ENCODE assay signal across 37 cellular contexts in the genomic region with DNA sequence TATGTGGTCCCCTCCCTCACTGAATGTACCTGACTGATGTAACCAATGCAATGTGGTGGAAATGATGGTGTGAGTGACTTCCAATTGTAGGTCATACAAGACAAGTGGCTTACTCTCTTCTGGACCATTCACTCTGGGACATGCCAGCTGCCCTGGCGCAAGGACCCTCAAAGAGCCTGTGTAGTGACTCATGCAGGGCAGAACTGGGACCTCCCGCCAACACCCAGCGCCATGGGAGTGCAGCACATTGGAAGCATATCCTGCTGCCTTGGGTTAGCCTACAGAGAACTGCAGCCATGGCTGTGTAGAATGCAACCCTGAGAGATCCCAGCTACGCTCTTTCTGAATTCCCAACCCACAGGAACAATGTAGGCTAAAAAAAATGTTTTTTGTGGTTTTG.
A peak's percentile ranks its signal among the peaks of the same experiment; 100 is the strongest.
DNase-seq lines count a peak whose midpoint lies in the region; FAIRE-seq and TF ChIP-seq lines count a peak whose summit lies in the region.
"Had no signal": no experiment of that assay in that cellular context is flagged by ENCODE, and none has a peak within 500 bp of the region (broad histone marks: within the 10 kb centered on the region; RNA-seq: fewer than 3 reads in every experiment).

No MANE protein-coding gene starts in this region.

- H3K27me3 Mint-ChIP-seq in chondrocyte (ENCODE audit: low read depth), result no peaks in the 10 kb centered on the region
- H3K27me3 Mint-ChIP-seq in activated CD4-positive, alpha-beta T cell treated with anti-CD3 and anti-CD28 coated beads, Interleukin-2, amount 10 ng/mL, durations not matched to agents 24 days and 14 days, result no peaks in the 10 kb centered on the region
- H3K27me3 Mint-ChIP-seq: CD4-positive, alpha-beta T cell; CD4-positive, CD25-positive, alpha-beta regulatory T cell had no signal

- no peak overlapping the region for H3K4me3 Mint-ChIP-seq in chondrocyte (ENCODE audit: unreplicated experiment)
- H3K4me3 Mint-ChIP-seq in activated CD4-positive, alpha-beta T cell treated with anti-CD3 and anti-CD28 coated beads, Interleukin-2, amount 10 ng/mL, durations not matched to agents 24 days and 14 days, result no peak overlapping the region
- H3K4me3 Mint-ChIP-seq: B cell; CD14-positive monocyte; CD4-positive, alpha-beta memory T cell; CD4-positive, alpha-beta T cell; CD4-positive, CD25-positive, alpha-beta regulatory T cell; CD8-positive, alpha-beta memory T cell; CD8-positive, alpha-beta T cell had no signal

- H3K9me3 ChIP-seq in spleen, result no peaks in the 10 kb centered on the region
- H3K9me3 ChIP-seq: A549; BE2C; BLaER1; BLaER1 treated with 17β-estradiol and CSF1 and Interleukin-3, amounts not matched to agents 10 nM and 100 nM; Caco-2 had no signal

- H3K27me3 ChIP-seq in spleen (replicated peaks in 1 of 7), result no peaks in the 10 kb centered on the region
- H3K27me3 ChIP-seq: BE2C; BLaER1; BLaER1 treated with 17β-estradiol and CSF1 and Interleukin-3, amounts not matched to agents 10 nM and 100 nM had no signal

- H3K4me1 Mint-ChIP-seq in chondrocyte (ENCODE audit: low read depth), result no peaks in the 10 kb centered on the region
- H3K4me1 Mint-ChIP-seq in activated CD4-positive, alpha-beta T cell treated with anti-CD3 and anti-CD28 coated beads, Interleukin-2, amount 10 ng/mL, durations not matched to agents 24 days and 14 days, result no peaks in the 10 kb centered on the region
- H3K4me1 Mint-ChIP-seq: B cell; CD14-positive monocyte; CD4-positive, alpha-beta memory T cell; CD4-positive, CD25-positive, alpha-beta regulatory T cell; CD8-positive, alpha-beta memory T cell had no signal

- intact Hi-C loops in spleen (cut with DNase I; ENCODE audit: low total_unique reads), result no loop called here
- intact Hi-C loops in activated CD4-positive, alpha-beta T cell treated with anti-CD3 and anti-CD28 coated beads, Interleukin-2, amount 10 ng/mL, durations not matched to agents 24 days and 14 days (cut with micrococcal nuclease), result no loop called here

- no peak overlapping the region for H3K4me3 ChIP-seq in spleen
- H3K4me3 ChIP-seq: A549; BLaER1; BLaER1 treated with 17β-estradiol and CSF1 and Interleukin-3, amounts not matched to agents 10 nM and 100 nM had no signal

- H3K27ac Mint-ChIP-seq in chondrocyte (ENCODE audit: unreplicated experiment), result peak overlapping the region; percentile 41
- no peak overlapping the region for H3K27ac Mint-ChIP-seq in activated CD4-positive, alpha-beta T cell treated with anti-CD3 and anti-CD28 coated beads, Interleukin-2, amount 10 ng/mL, durations not matched to agents 24 days and 14 days
- H3K27ac Mint-ChIP-seq: B cell; CD14-positive monocyte; CD4-positive, alpha-beta memory T cell; CD4-positive, alpha-beta T cell; CD4-positive, CD25-positive, alpha-beta regulatory T cell; CD8-positive, alpha-beta memory T cell; CD8-positive, alpha-beta T cell had no signal

- FAIRE-seq in urothelium cell line (lab: Jason Lieb, UNC), result peak; percentile 44
- FAIRE-seq in GM12891 (lab: Jason Lieb, UNC), result no peak
- FAIRE-seq: A204.1, A549, D721Med had no signal

- no peaks in the 10 kb centered on the region for H3K4me1 ChIP-seq in spleen
- H3K4me1 ChIP-seq: A549; BE2C; BLaER1; BLaER1 treated with 17β-estradiol and CSF1 and Interleukin-3, amounts not matched to agents 10 nM and 100 nM had no signal

- peaks cover 20% of the 10 kb centered on the region for H3K36me3 Mint-ChIP-seq in chondrocyte (ENCODE audit: low read depth)
- no peaks in the 10 kb centered on the region for H3K36me3 Mint-ChIP-seq in activated CD4-positive, alpha-beta T cell treated with anti-CD3 and anti-CD28 coated beads, Interleukin-2, amount 10 ng/mL, durations not matched to agents 24 days and 14 days (ENCODE audit: low read depth)
- H3K36me3 Mint-ChIP-seq: CD14-positive monocyte; CD4-positive, alpha-beta memory T cell; CD4-positive, CD25-positive, alpha-beta regulatory T cell; CD8-positive, alpha-beta memory T cell; CD8-positive, alpha-beta T cell had no signal

- TF ChIP-seq POLR2A in spleen (IDR thresholded peaks at IDR 0.05) (no peak), GM12891 (IDR thresholded peaks at IDR 0.05; ENCODE audit: low read depth, low read length) (no peak)

- no peaks in the 10 kb centered on the region for H3K9me3 Mint-ChIP-seq in chondrocyte (ENCODE audit: low read depth)
- no peaks in the 10 kb centered on the region for H3K9me3 Mint-ChIP-seq in activated CD4-positive, alpha-beta T cell treated with anti-CD3 and anti-CD28 coated beads, Interleukin-2, amount 10 ng/mL, durations not matched to agents 24 days and 14 days
- H3K9me3 Mint-ChIP-seq: CD14-positive monocyte; CD4-positive, alpha-beta memory T cell; CD4-positive, alpha-beta T cell; CD4-positive, CD25-positive, alpha-beta regulatory T cell; CD8-positive, alpha-beta memory T cell; CD8-positive, alpha-beta T cell had no signal

- 83 to 100% (median 93%) methylated on average over 3 to 4 of the region's 4 CpGs for WGBS in spleen, 5 donors

- DNase-seq in activated effector memory CD4-positive, alpha-beta T cell treated with anti-CD3 and anti-CD28 coated beads, Interleukin-2, amount 50 U/mL, for 16 hours, result peak; percentile 59
- no peak for DNase-seq in activated effector memory CD4-positive, alpha-beta T cell treated with Interleukin-2 at 50 U/mL for 16 hours
- DNase-seq in chondrocyte (ENCODE audit: low spot score) (peak; percentile 54), spleen (peak; percentile 58), urothelium cell line (ENCODE audit: low spot score) (no peak), GM12891 (ENCODE audit: insufficient read length, low spot score) (no peak)
- DNase-seq in stimulated activated naive CD4-positive, alpha-beta T cell treated with Interleukin-2 at 50 U/mL for 16 hours (lab: John Stamatoyannopoulos, UW), result no peak
- no peak for DNase-seq in activated CD4-positive, alpha-beta T cell treated with anti-CD3 and anti-CD28 coated beads, Interleukin-2, amount 10 ng/mL, durations not matched to agents 24 days and 14 days
- DNase-seq: 8988T; ACHN; AML-193; BE2C; C1 segment of cervical spinal cord; Caco-2; Calu3; CD4-positive, alpha-beta memory T cell; CD4-positive, alpha-beta T cell; CD4-positive, CD25-positive, alpha-beta regulatory T cell; CD8-positive, alpha-beta memory T cell; CD8-positive, alpha-beta T cell; COR-L47; DMS 273 treated with DMSO at 0.1 percent for 48 hours; DMS153; DMS53; DMS79; DMS79 treated with DMSO at 0.1 percent for 48 hours; DND-41; EL had no signal

- TF ChIP-seq CTCF in chondrocyte (IDR thresholded peaks at IDR 0.05) (no peak), spleen (IDR thresholded peaks at IDR 0.05 in 8 of 11, conservative IDR thresholded peaks at IDR 0.05 in 3 of 11) (no peak)

- no peak overlapping the region for H3K27ac ChIP-seq in spleen
- H3K27ac ChIP-seq: 22Rv1; A549; BLaER1; BLaER1 treated with 17β-estradiol and CSF1 and Interleukin-3, amounts not matched to agents 10 nM and 100 nM; C4-2B had no signal

- H3K36me3 ChIP-seq in spleen, result peaks cover 0 to 8% (median 0%) of the 10 kb centered on the region in 6 donors
- H3K36me3 ChIP-seq: BLaER1; BLaER1 treated with 17β-estradiol and CSF1 and Interleukin-3, amounts not matched to agents 10 nM and 100 nM had no signal

TF ChIP-seq in GM12891, 5 proteins besides CTCF, POLR2A, EP300 and RAD21:
- TF ChIP-seq PAX5 (IDR thresholded peaks at IDR 0.05; ENCODE audit: insufficient read depth, low read length, severe bottlenecking), result no peak
- TF ChIP-seq TAF1 (IDR thresholded peaks at IDR 0.05; ENCODE audit: low read depth, low read length), result no peak
- no peak for TF ChIP-seq POU2F2 (IDR thresholded peaks at IDR 0.05; ENCODE audit: low read depth, low read length)
- TF ChIP-seq SPI1 (IDR thresholded peaks at IDR 0.05; ENCODE audit: low read depth, low read length), result no peak
- no peak for TF ChIP-seq POLR2AphosphoS5 (IDR thresholded peaks at IDR 0.05; ENCODE audit: low read depth, low read length)

Comparison
In these comparisons a context has a peak if more than half of its experiments do, and no peak if none do; other contexts are left out.
1. DNase-seq: peak in activated effector memory CD4-positive, alpha-beta T cell treated with anti-CD3 and anti-CD28 coated beads, Interleukin-2, amount 50 U/mL, for 16 hours (single experiment), chondrocyte (single experiment) and spleen (single experiment); none in activated effector memory CD4-positive, alpha-beta T cell treated with Interleukin-2 at 50 U/mL for 16 hours (single experiment), urothelium cell line (single experiment), stimulated activated naive CD4-positive, alpha-beta T cell treated with Interleukin-2 at 50 U/mL for 16 hours (single experiment), GM12891 (single experiment) and activated CD4-positive, alpha-beta T cell treated with anti-CD3 and anti-CD28 coated beads, Interleukin-2, amount 10 ng/mL, durations not matched to agents 24 days and 14 days (single experiment).